Comparison of ENCODE assay signal across 4 cellular contexts in the genomic region with DNA sequence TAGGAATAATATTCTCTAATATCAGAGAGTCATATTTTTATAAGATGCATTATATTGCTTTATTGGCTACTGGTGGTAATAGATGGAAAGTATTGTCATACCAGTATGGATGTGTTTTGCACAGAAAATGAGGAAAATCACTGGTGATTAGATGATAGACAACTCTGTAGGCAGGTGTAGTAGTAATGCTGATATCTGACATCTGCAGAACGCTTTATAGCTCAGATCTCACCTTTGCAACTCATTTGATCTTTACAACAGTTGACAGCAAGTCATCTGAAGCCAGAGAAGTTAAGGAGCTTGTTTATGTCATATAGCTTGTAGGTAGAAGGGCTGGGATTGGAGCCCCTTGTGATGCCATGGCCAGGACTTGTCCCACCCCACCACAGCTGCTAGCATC.
"Had no signal": no experiment of that assay in that cellular context is flagged by ENCODE, and none has a peak within 500 bp of the region (broad histone marks: within the 10 kb centered on the region; RNA-seq: fewer than 3 reads in every experiment).

No MANE protein-coding gene starts in this region.

- H3K4me3 ChIP-seq: K562 had no signal

- H3K27ac ChIP-seq: HL-60 had no signal

- DNase-seq: IMR-90, KBM-7 had no signal
